Comparison of ENCODE assay signal across 9 cellular contexts in genomic region chr3:28726840-28727239, GRCh38.
DNase-seq lines count a peak whose midpoint lies in the region; ATAC-seq, FAIRE-seq and TF ChIP-seq lines count a peak whose summit lies in the region.
"Had no signal": no experiment of that assay in that cellular context is flagged by ENCODE, and none has a peak within 500 bp of the region (broad histone marks: within the 10 kb centered on the region; RNA-seq: fewer than 3 reads in every experiment).

No MANE protein-coding gene starts in this region.

- no peak overlapping the region for H3K4me3 ChIP-seq in GM12865 (ENCODE audit: low read depth, low read length)
- H3K4me3 ChIP-seq in body of pancreas, result no peak overlapping the region
- no peak overlapping the region for H3K4me3 ChIP-seq in HepG2 (replicated peaks in 1 of 3; ENCODE audit: insufficient read depth in 1 of 3, low read depth in 2 of 3, low read length in 3 of 3)

- intact Hi-C loops in body of pancreas (cut with DNase I), result no loop called here
- intact Hi-C loops in HepG2 (cut with micrococcal nuclease; ENCODE audit: unreplicated experiment), result loop anchor here (1.0 kb wide), 2 partner anchors 60 to 251 kb away; no protein-coding TSS in a partner anchor

- H3K4me2 ChIP-seq in HepG2 (ENCODE audit: low read depth, low read length), result no peak overlapping the region

- H3K79me2 ChIP-seq in HepG2 (ENCODE audit: insufficient read depth, low read length), result no peaks in the 10 kb centered on the region

- BruUV-seq in HepG2 (replicated peaks; lab: Mats Ljungman, UMichigan), result no TSS peak

- H3K36me3 ChIP-seq in body of pancreas (replicated peaks in 1 of 2; ENCODE audit: insufficient read depth in 1 of 2, low read depth in 2 of 2), result no peaks in the 10 kb centered on the region
- no peaks in the 10 kb centered on the region for H3K36me3 ChIP-seq in HepG2 (replicated peaks in 1 of 2; ENCODE audit: control insufficient read depth in 1 of 2, insufficient read depth in 2 of 2, low read length in 2 of 2)

- H4K20me1 ChIP-seq in HepG2 (ENCODE audit: insufficient read depth, low read length), result no peaks in the 10 kb centered on the region

- CTCF ChIA-PET in HepG2 (lab: Yijun Ruan, JAX; ENCODE audit: low intra/inter-chr PET ratio, low total read pairs), result interaction anchor here (1.1 kb wide), 1 partner anchor 251 kb away, joined by 3 read pairs; no protein-coding TSS in a partner anchor

- WGBS in body of pancreas, 2 donors, result 24% methylated on average over 3 of the region's 3 CpGs
- WGBS in HepG2 (ENCODE audit: low lambda C conversion rate), result 4% methylated on average over 3 of the region's 3 CpGs

- H2AFZ ChIP-seq in HepG2 (ENCODE audit: low read length), result no peak overlapping the region

- no peak overlapping the region for H3K9ac ChIP-seq in HepG2 (ENCODE audit: insufficient read depth, low read depth, low read length)

- ATAC-seq in HG02642 (IDR thresholded peaks at IDR 0.05; ENCODE audit: poor library complexity, unreplicated experiment) (peak; percentile 84), body of pancreas (peak; percentile 97), HepG2 (peak; percentile 84), HG03378 (IDR thresholded peaks at IDR 0.05; ENCODE audit: unreplicated experiment) (no peak)

- TF ChIP-seq EP300 in HepG2 (IDR thresholded peaks at IDR 0.05; ENCODE audit: low read depth in 2 of 2, low read length in 2 of 2) (no peak), HepG2 (CRISPR knock-in tag; IDR thresholded peaks at IDR 0.05; ENCODE audit: borderline replicate concordance) (no peak)

- TF ChIP-seq CTCF in GM12865 (IDR thresholded peaks at IDR 0.05; ENCODE audit: insufficient read depth, low read depth, low read length, missing control alignments) (peak; percentile 64), body of pancreas (IDR thresholded peaks at IDR 0.05) (peak; percentile 17 to 82 (median 66)), HepG2 (CRISPR knock-in tag; IDR thresholded peaks at IDR 0.05) (peak; percentile 46)

- H3K27ac ChIP-seq in body of pancreas, result no peak overlapping the region
- H3K27ac ChIP-seq in HepG2 (ENCODE audit: extremely low read length, insufficient read depth, low read length), result no peak overlapping the region

- POLR2A ChIA-PET in HepG2 (lab: Yijun Ruan, JAX), result no interaction called here

- peak; percentile 29 for DNase-seq in 8988T
- peak; percentile 54 for DNase-seq in GM12865 (ENCODE audit: low read depth)
- DNase-seq in NCI-H2029 (lab: John Stamatoyannopoulos, UW), result peak; percentile 62
- DNase-seq in body of pancreas, result peak; percentile 73 to 88 (median 80)
- peak; percentile 10 for DNase-seq in HepG2 (ENCODE audit: low spot score)
- no peak for DNase-seq in DMS79 treated with DMSO at 0.1 percent for 48 hours (lab: John Stamatoyannopoulos, UW)
- DNase-seq: stimulated activated naive B cell treated with anti-CD40 and anti-IgM and Interleukin-4, amounts not matched to agents 10 μg/mL and 1 μg/mL and 100 μg/mL, for 72 hours had no signal

- H3K9me3 ChIP-seq in body of pancreas, result no peaks in the 10 kb centered on the region
- 0 out of 2 replicates have a peak, but pooled peaks cover 8% of the 10 kb centered on the region for H3K9me3 ChIP-seq in HepG2 (ENCODE audit: low read length)

- peak; percentile 40 for FAIRE-seq in HepG2 (lab: Jason Lieb, UNC)

- in situ Hi-C loops in HepG2 (cut with HindIII; ENCODE audit: extremely low pct_ligation_motif_present, low pct_unique_long_range_greater_than_20kb), result no loop called here

- TF ChIP-seq POLR2A in body of pancreas (IDR thresholded peaks at IDR 0.05) (no peak), HepG2 (IDR thresholded peaks at IDR 0.05; ENCODE audit: insufficient read depth in 1 of 2, low read depth in 2 of 2, low read length in 2 of 2) (no peak)

- no peak for TF ChIP-seq RAD21 in HepG2 (CRISPR knock-in tag; IDR thresholded peaks at IDR 0.05)

- H3K4me1 ChIP-seq in body of pancreas (no peaks in the 10 kb centered on the region), HepG2 (ENCODE audit: insufficient read depth, low read length) (no peaks in the 10 kb centered on the region)

- H3K27me3 ChIP-seq in body of pancreas (no peaks in the 10 kb centered on the region), HepG2 (ENCODE audit: control insufficient read depth in 1 of 2, insufficient read depth in 2 of 2, low read length in 2 of 2) (no peaks in the 10 kb centered on the region)

TF ChIP-seq in HepG2, 621 proteins besides CTCF, POLR2A, EP300 and RAD21:
- TF ChIP-seq ARID4A (CRISPR knock-in tag; IDR thresholded peaks at IDR 0.05; ENCODE audit: borderline replicate concordance), result no peak
- TF ChIP-seq SMC3 (IDR thresholded peaks at IDR 0.05; ENCODE audit: low read length), result peak; percentile 31; the same call in 1 of the 2 replicates
- TF ChIP-seq STAG1 (CRISPR knock-in tag; IDR thresholded peaks at IDR 0.05), result peak; percentile 34; the same call in 1 of the 2 replicates
- TF ChIP-seq ZNF280D (CRISPR knock-in tag; IDR thresholded peaks at IDR 0.05), result no peak
